In genomic region chr2:222671259-222672067, GRCh38 we compare ENCODE assay signal across 1 cellular context.
A peak's percentile ranks its signal among the peaks of the same experiment; 100 is the strongest.
TF ChIP-seq lines count a peak whose summit lies in the region.

TSS of gene MOGAT1 (plus strand) at chr2:222671658. CDS start at chr2:222671786, 128 bp downstream.

TF ChIP-seq in HepG2, 621 proteins besides CTCF, POLR2A, EP300 and RAD21 (continued from another document and continues in another):
- TF ChIP-seq AFF4 (CRISPR knock-in tag; IDR thresholded peaks at IDR 0.05) (peak; percentile 70), CBX5 (CRISPR knock-in tag; IDR thresholded peaks at IDR 0.05; ENCODE audit: borderline replicate concordance) (peak; percentile 81; the same call in 1 of the 2 replicates), TRAFD1 (CRISPR knock-in tag; IDR thresholded peaks at IDR 0.05; ENCODE audit: borderline replicate concordance) (no peak), IRF2 (CRISPR knock-in tag; IDR thresholded peaks at IDR 0.05) (peak; percentile 81), ZNF629 (CRISPR knock-in tag; conservative IDR thresholded peaks at IDR 0.05) (no peak; the same call in 1 of the 2 replicates), ARID5B (CRISPR knock-in tag; IDR thresholded peaks at IDR 0.05) (peak; percentile 79), NR2C2 (CRISPR knock-in tag; IDR thresholded peaks at IDR 0.05; ENCODE audit: borderline replicate concordance) (peak; percentile 74; the same call in 1 of the 2 replicates), ZNF282 (IDR thresholded peaks at IDR 0.05; ENCODE audit: partially characterized antibody) (no peak), CENPBD1 (CRISPR knock-in tag; IDR thresholded peaks at IDR 0.05; ENCODE audit: borderline replicate concordance, low read depth) (no peak; the same call in 1 of the 2 replicates), E2F2 (CRISPR knock-in tag; IDR thresholded peaks at IDR 0.05; ENCODE audit: borderline replicate concordance) (peak; percentile 28; the same call in 1 of the 2 replicates), MEIS1 (CRISPR knock-in tag; IDR thresholded peaks at IDR 0.05; ENCODE audit: borderline replicate concordance) (peak; percentile 92; the same call in 1 of the 2 replicates), TEAD2 (CRISPR knock-in tag; IDR thresholded peaks at IDR 0.05) (peak; percentile 53; the same call in 1 of the 2 replicates), KMT2B (CRISPR knock-in tag; IDR thresholded peaks at IDR 0.05) (peak; percentile 86), ARID2 (CRISPR knock-in tag; IDR thresholded peaks at IDR 0.05; ENCODE audit: borderline replicate concordance) (peak; percentile 98), ZNF550 (CRISPR knock-in tag; IDR thresholded peaks at IDR 0.05; ENCODE audit: borderline replicate concordance) (no peak; the same call in 1 of the 2 replicates), NFAT5 (CRISPR knock-in tag; IDR thresholded peaks at IDR 0.05) (peak; percentile 91), ZNF773 (CRISPR knock-in tag; IDR thresholded peaks at IDR 0.05; ENCODE audit: borderline replicate concordance) (0 out of 2 replicates have a peak, but pooled peaks have one; percentile 36), NR1H2 (CRISPR knock-in tag; IDR thresholded peaks at IDR 0.05; ENCODE audit: borderline replicate concordance, low read depth) (0 out of 2 replicates have a peak, but pooled peaks have one; percentile 25), HIC2 (CRISPR knock-in tag; IDR thresholded peaks at IDR 0.05; ENCODE audit: low read depth) (peak; percentile 92), ZNF512 (CRISPR knock-in tag; IDR thresholded peaks at IDR 0.05) (no peak), HOXA5 (CRISPR knock-in tag; IDR thresholded peaks at IDR 0.05) (peak; percentile 79; the same call in 1 of the 2 replicates), ZNF792 (CRISPR knock-in tag; IDR thresholded peaks at IDR 0.05) (peak; percentile 79), SAP130 (CRISPR knock-in tag; IDR thresholded peaks at IDR 0.05; ENCODE audit: low read depth) (peak; percentile 79)
- TF ChIP-seq, protein P1, sequence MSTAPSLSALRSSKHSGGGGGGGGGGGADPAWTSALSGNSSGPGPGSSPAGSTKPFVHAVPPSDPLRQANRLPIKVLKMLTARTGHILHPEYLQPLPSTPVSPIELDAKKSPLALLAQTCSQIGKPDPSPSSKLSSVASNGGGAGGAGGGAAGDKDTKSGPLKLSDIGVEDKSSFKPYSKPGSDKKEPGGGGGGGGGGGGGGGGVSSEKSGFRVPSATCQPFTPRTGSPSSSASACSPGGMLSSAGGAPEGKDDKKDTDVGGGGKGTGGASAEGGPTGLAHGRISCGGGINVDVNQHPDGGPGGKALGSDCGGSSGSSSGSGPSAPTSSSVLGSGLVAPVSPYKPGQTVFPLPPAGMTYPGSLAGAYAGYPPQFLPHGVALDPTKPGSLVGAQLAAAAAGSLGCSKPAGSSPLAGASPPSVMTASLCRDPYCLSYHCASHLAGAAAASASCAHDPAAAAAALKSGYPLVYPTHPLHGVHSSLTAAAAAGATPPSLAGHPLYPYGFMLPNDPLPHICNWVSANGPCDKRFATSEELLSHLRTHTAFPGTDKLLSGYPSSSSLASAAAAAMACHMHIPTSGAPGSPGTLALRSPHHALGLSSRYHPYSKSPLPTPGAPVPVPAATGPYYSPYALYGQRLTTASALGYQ (CRISPR knock-in tag; IDR thresholded peaks at IDR 0.05), result 0 out of 2 replicates have a peak, but pooled peaks have one; percentile 50
